13 cellular contexts compared by ENCODE assay signal in the genomic region with DNA sequence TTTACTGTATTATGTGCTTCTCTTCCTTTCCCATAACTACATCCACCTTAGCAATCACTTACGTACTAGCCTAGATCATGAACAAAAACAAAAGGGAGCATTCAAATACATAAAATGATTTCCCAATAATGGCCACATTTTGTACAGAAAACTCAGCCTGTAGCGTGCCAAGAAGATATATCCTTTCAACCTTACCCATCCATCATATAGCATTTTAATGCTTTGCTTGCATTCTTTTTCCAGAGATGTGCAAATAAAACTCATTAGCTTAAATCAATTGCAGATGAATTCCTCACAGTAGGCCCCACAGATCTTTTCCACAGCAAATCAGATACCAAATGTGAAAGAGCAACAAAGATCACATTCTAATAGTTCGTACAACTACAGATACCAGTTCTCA.
"Had no signal": no experiment of that assay in that cellular context is flagged by ENCODE, and none has a peak within 500 bp of the region (broad histone marks: within the 10 kb centered on the region; RNA-seq: fewer than 3 reads in every experiment).

No MANE protein-coding gene starts in this region.

- H3K27me3 Mint-ChIP-seq: activated CD4-positive, alpha-beta T cell treated with anti-CD3 and anti-CD28 coated beads, Interleukin-2, amount 10 ng/mL, durations not matched to agents 24 days and 14 days; activated CD8-positive, alpha-beta memory T cell treated with anti-CD3 and anti-CD28 coated beads, Interleukin-2, amount 10 ng/mL, durations not matched to agents 7 days and 5 days had no signal

- H3K27me3 ChIP-seq: cardiac muscle cell, colonic mucosa, pancreas, thyroid gland, uterus had no signal

- ATAC-seq: activated CD8-positive, alpha-beta memory T cell treated with anti-CD3 and anti-CD28 coated beads, Interleukin-2, amount 10 ng/mL, durations not matched to agents 7 days and 5 days; left ventricle myocardium superior; pancreas had no signal

- H3K27ac Mint-ChIP-seq: activated CD4-positive, alpha-beta T cell treated with anti-CD3 and anti-CD28 coated beads, Interleukin-2, amount 10 ng/mL, durations not matched to agents 24 days and 14 days; activated CD8-positive, alpha-beta memory T cell treated with anti-CD3 and anti-CD28 coated beads, Interleukin-2, amount 10 ng/mL, durations not matched to agents 7 days and 5 days had no signal

- H3K4me3 Mint-ChIP-seq: activated CD4-positive, alpha-beta T cell treated with anti-CD3 and anti-CD28 coated beads, Interleukin-2, amount 10 ng/mL, durations not matched to agents 24 days and 14 days; activated CD8-positive, alpha-beta memory T cell treated with anti-CD3 and anti-CD28 coated beads, Interleukin-2, amount 10 ng/mL, durations not matched to agents 7 days and 5 days had no signal

- DNase-seq: activated CD4-positive, alpha-beta T cell treated with anti-CD3 and anti-CD28 coated beads, Interleukin-2, amount 10 ng/mL, durations not matched to agents 24 days and 14 days; activated CD8-positive, alpha-beta memory T cell treated with anti-CD3 and anti-CD28 coated beads, Interleukin-2, amount 10 ng/mL, durations not matched to agents 7 days and 5 days; activated gamma-delta T cell treated with Interleukin-2 at 50 U/mL for 16 hours; activated T-cell treated with anti-CD3 and anti-CD28 coated beads, Interleukin-2, amount 50 U/mL, for 48 hours; colonic mucosa; effector CD4-positive, alpha-beta T cell; left ventricle myocardium superior; mesenchymal stem cell; pancreas; stimulated activated CD4-positive, alpha-beta T cell treated with anti-CD3 and anti-CD28 coated beads, Interleukin-4, amount 100 ng/mL, for 24 hours; thyroid gland; uterus had no signal

- H3K4me3 ChIP-seq: cardiac muscle cell, colonic mucosa, pancreas, thyroid gland, uterus had no signal

- H3K9me3 ChIP-seq: colonic mucosa, pancreas, thyroid gland, uterus had no signal

- H3K36me3 ChIP-seq: colonic mucosa, uterus had no signal

- H3K27ac ChIP-seq: colonic mucosa, pancreas, thyroid gland, uterus had no signal

- H3K4me1 ChIP-seq: colonic mucosa, pancreas, thyroid gland, uterus had no signal

- H3K9me3 Mint-ChIP-seq: activated CD4-positive, alpha-beta T cell treated with anti-CD3 and anti-CD28 coated beads, Interleukin-2, amount 10 ng/mL, durations not matched to agents 24 days and 14 days had no signal
